In the genomic region with DNA sequence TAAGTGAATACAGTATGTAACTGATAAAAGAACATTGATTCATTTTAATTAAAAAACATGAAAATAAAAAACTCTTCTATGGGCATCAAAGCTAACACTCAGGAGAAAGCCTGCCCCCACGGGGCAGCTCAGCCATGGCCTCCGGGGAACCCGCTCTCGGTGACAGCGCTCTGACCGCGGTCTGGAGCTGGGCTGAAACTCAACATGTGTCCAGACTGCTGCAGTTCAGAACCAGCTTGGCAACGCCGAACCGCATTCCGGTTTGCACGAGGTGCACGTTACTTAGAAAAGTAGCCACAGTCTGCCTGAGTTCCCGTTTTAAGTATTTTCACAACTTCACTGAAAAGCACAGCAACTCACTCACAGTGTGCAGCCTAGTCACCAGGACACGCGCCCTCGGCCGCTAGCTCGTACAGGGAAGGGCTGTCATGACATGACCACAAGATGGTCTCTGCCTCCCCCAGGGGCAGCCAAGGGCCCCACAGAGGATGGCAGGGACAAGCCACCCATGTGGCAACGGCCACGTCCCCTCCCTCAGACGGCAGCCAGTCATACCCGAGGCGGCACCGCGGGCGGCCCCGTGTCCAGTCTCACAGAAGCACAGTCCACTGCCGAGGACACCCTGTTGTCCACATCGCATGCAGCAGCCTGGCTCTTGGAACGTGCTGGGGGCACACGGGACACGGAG, we compare ENCODE assay signal across 26 cellular contexts.
A peak's percentile ranks its signal among the peaks of the same experiment; 100 is the strongest.
DNase-seq lines count a peak whose midpoint lies in the region; TF ChIP-seq lines count a peak whose summit lies in the region.
"Had no signal": no experiment of that assay in that cellular context is flagged by ENCODE, and none has a peak within 500 bp of the region (broad histone marks: within the 10 kb centered on the region; RNA-seq: fewer than 3 reads in every experiment).

No MANE protein-coding gene starts in this region.

- no peak overlapping the region for H2BK15ac ChIP-seq in neuronal stem cell (ENCODE audit: low read length)

- H3K27ac Mint-ChIP-seq in CD4-positive, alpha-beta memory T cell = no peak overlapping the region
- H3K27ac Mint-ChIP-seq: CD8-positive, alpha-beta T cell; GM23338; HFFc6 had no signal

- POLR2A ChIA-PET in CD4-positive, alpha-beta memory T cell (lab: Charles Lee; ENCODE audit: partially characterized antibody) = no interaction called here

- no peak overlapping the region for H3K4me3 Mint-ChIP-seq in CD4-positive, alpha-beta memory T cell
- H3K4me3 Mint-ChIP-seq: CD8-positive, alpha-beta T cell; GM23338; HFFc6 had no signal

- no peaks in the 10 kb centered on the region for H3K27me3 Mint-ChIP-seq in CD4-positive, alpha-beta memory T cell

- peaks cover 0 to 1% (median 0%) of the 10 kb centered on the region in 4 donors for H3K4me1 Mint-ChIP-seq in CD4-positive, alpha-beta memory T cell
- H3K4me1 Mint-ChIP-seq: GM23338 had no signal

- TF ChIP-seq CTCF in coronary artery (IDR thresholded peaks at IDR 0.05) = no peak

- no peak overlapping the region for H3K23ac ChIP-seq in neuronal stem cell (ENCODE audit: low read depth, low read length, poor library complexity)

- H2AK5ac ChIP-seq in neuronal stem cell (ENCODE audit: low read depth, low read length) = no peak overlapping the region

- H3K9me3 ChIP-seq in neuronal stem cell (replicated peaks in 1 of 2; ENCODE audit: control insufficient read depth in 2 of 2, insufficient read depth in 1 of 2, low read depth in 1 of 2, low read length in 2 of 2) = peaks cover 12 to 25% of the 10 kb centered on the region in 2 donors
- H3K9me3 ChIP-seq in CD4-positive, alpha-beta memory T cell (ENCODE audit: control insufficient read depth in 1 of 2, low read length in 2 of 2) = no peaks in the 10 kb centered on the region
- H3K9me3 ChIP-seq: Caco-2, HAP-1, MG63 had no signal

- no peak overlapping the region for H2BK5ac ChIP-seq in neuronal stem cell (ENCODE audit: low read length)

- H3K9me3 Mint-ChIP-seq in CD4-positive, alpha-beta memory T cell = peaks cover 0 to 9% (median 5%) of the 10 kb centered on the region in 8 donors

- H3K27me3 ChIP-seq in H7 (ENCODE audit: control insufficient read depth, insufficient read depth, low read length) (no peaks in the 10 kb centered on the region), neuronal stem cell (ENCODE audit: control insufficient read depth in 3 of 3, insufficient read depth in 3 of 3, low read depth in 1 of 3, low read length in 3 of 3) (no peaks in the 10 kb centered on the region)
- no peaks in the 10 kb centered on the region for H3K27me3 ChIP-seq in CD4-positive, alpha-beta memory T cell (ENCODE audit: insufficient read depth, low read length)
- H3K27me3 ChIP-seq: MG63 had no signal

- H2AFZ ChIP-seq in neuronal stem cell (ENCODE audit: low read length) = no peak overlapping the region
- H2AFZ ChIP-seq: GM23338 had no signal

- H3K14ac ChIP-seq in neuronal stem cell (ENCODE audit: low read length) = no peak overlapping the region

- H4K91ac ChIP-seq in neuronal stem cell (ENCODE audit: low read depth, low read length, poor library complexity) = no peak overlapping the region

- intact Hi-C loops in CD4-positive, alpha-beta memory T cell (cut with micrococcal nuclease) = no loop called here

- peak overlapping the region; percentile 21 for H3K9ac ChIP-seq in neuronal stem cell (ENCODE audit: low read depth, low read length, poor library complexity)

- no peak overlapping the region for H2BK120ac ChIP-seq in neuronal stem cell (ENCODE audit: low read depth, low read length)

- CTCF ChIA-PET in CD4-positive, alpha-beta memory T cell (lab: Charles Lee; ENCODE audit: partially characterized antibody) = no interaction called here

- no peak overlapping the region for H3K4me2 ChIP-seq in neuronal stem cell (ENCODE audit: insufficient read depth, low read length, poor library complexity, severe bottlenecking)
- H3K4me2 ChIP-seq: A549, GM23338 had no signal

- peaks cover 24 to 27% of the 10 kb centered on the region in 2 donors for H3K36me3 Mint-ChIP-seq in CD4-positive, alpha-beta memory T cell

- H3K4me3 ChIP-seq in H7 (ENCODE audit: insufficient read depth, low read depth, low read length) (no peak overlapping the region), coronary artery (no peak overlapping the region), neuronal stem cell (ENCODE audit: low read length in 2 of 2) (no peak overlapping the region)
- H3K4me3 ChIP-seq in CD4-positive, alpha-beta memory T cell (ENCODE audit: low read length in 2 of 2) = no peak overlapping the region
- H3K4me3 ChIP-seq: A549, GM23338, HAP-1, MG63 had no signal

- no peak overlapping the region for H4K8ac ChIP-seq in neuronal stem cell (ENCODE audit: low read depth, low read length)

- no peaks in the 10 kb centered on the region for H3K4me1 ChIP-seq in neuronal stem cell (ENCODE audit: control insufficient read depth in 2 of 2, insufficient read depth in 1 of 2, low read depth in 1 of 2, low read length in 2 of 2)
- no peaks in the 10 kb centered on the region for H3K4me1 ChIP-seq in CD4-positive, alpha-beta memory T cell (ENCODE audit: insufficient read depth, low read length)
- H3K4me1 ChIP-seq: A549, Caco-2 had no signal

- H3K36me3 ChIP-seq in H7 (replicated peaks; ENCODE audit: control insufficient read depth, insufficient read depth, low read length) = no peaks in the 10 kb centered on the region
- peaks cover 4 to 26% of the 10 kb centered on the region in 2 donors for H3K36me3 ChIP-seq in neuronal stem cell (replicated peaks in 1 of 2; ENCODE audit: control insufficient read depth in 2 of 2, insufficient read depth in 2 of 2, low read length in 2 of 2)
- H3K36me3 ChIP-seq in CD4-positive, alpha-beta memory T cell (ENCODE audit: insufficient read depth, low read length) = no peaks in the 10 kb centered on the region
- H3K36me3 ChIP-seq: HAP-1 had no signal

- no peak overlapping the region for H3K18ac ChIP-seq in neuronal stem cell (ENCODE audit: low read length)

- H2BK12ac ChIP-seq in neuronal stem cell (ENCODE audit: low read length) = no peak overlapping the region

- WGBS in neuronal stem cell (ENCODE audit: extremely low coverage in 2 of 2, insufficient read length in 2 of 2, insufficient replicate concordance in 1 of 2), 2 donors = no CpG with 5 or more reads among the region's 33 CpGs

- H3K79me1 ChIP-seq in neuronal stem cell (ENCODE audit: low read depth, low read length) = no peaks in the 10 kb centered on the region

- DNase-seq in D341Med (ENCODE audit: low spot score) = peak; percentile 30
- peak; percentile 52 for DNase-seq in H7
- DNase-seq in coronary artery (ENCODE audit: low spot score) = peak; percentile 54
- no peak for DNase-seq in neuronal stem cell (ENCODE audit: low spot score)
- no peak for DNase-seq in CD4-positive, alpha-beta memory T cell
- DNase-seq in NCI-H2029 treated with DMSO at 0.1 percent for 48 hours (lab: John Stamatoyannopoulos, UW) = no peak
- no peak for DNase-seq in midbrain (lab: John Stamatoyannopoulos, UW)
- DNase-seq in activated CD4-positive, alpha-beta T cell treated with anti-CD3 and anti-CD28 coated beads for 48 hours = no peak
- DNase-seq: C1 segment of cervical spinal cord; CD8-positive, alpha-beta T cell; DMS79 treated with DMSO at 0.1 percent for 48 hours; HFFc6; KG1; MG63; NCI-H1048; NCI-H1417; NCI-H1694; NCI-H2081; NCI-H2227 treated with DMSO at 0.1 percent for 48 hours; NCI-H69; SHP77 treated with DMSO at 0.1 percent for 48 hours had no signal

- no peak overlapping the region for H3K27ac ChIP-seq in coronary artery
- H3K27ac ChIP-seq in neuronal stem cell (replicated peaks; ENCODE audit: low read length) = no peak overlapping the region
- no peak overlapping the region for H3K27ac ChIP-seq in CD4-positive, alpha-beta memory T cell (ENCODE audit: low read depth, low read length)
- H3K27ac ChIP-seq: A549, RWPE1 had no signal

- no peak overlapping the region for H3K4ac ChIP-seq in neuronal stem cell (ENCODE audit: low read length)

Comparison
In these comparisons a context has a peak if more than half of its experiments do, and no peak if none do; other contexts are left out.
1. DNase-seq: peak in D341Med (single experiment), H7 (single experiment) and coronary artery (single experiment); none in neuronal stem cell (single experiment), CD4-positive, alpha-beta memory T cell (0 of 5), NCI-H2029 treated with DMSO at 0.1 percent for 48 hours (single experiment), midbrain (single experiment) and activated CD4-positive, alpha-beta T cell treated with anti-CD3 and anti-CD28 coated beads for 48 hours (single experiment).